ENCODE assay signal across 15 cellular contexts in genomic region chr13:91154954-91155353, GRCh38.
A peak's percentile ranks its signal among the peaks of the same experiment; 100 is the strongest.
DNase-seq lines count a peak whose midpoint lies in the region; ATAC-seq and TF ChIP-seq lines count a peak whose summit lies in the region.
"Had no signal": no experiment of that assay in that cellular context is flagged by ENCODE, and none has a peak within 500 bp of the region (broad histone marks: within the 10 kb centered on the region; RNA-seq: fewer than 3 reads in every experiment).

No MANE protein-coding gene starts in this region.

- no peak overlapping the region for H3K4me2 ChIP-seq in mammary epithelial cell (ENCODE audit: insufficient read depth, low read depth, low read length)

- peaks cover 0 to 3% (median 0%) of the 10 kb centered on the region in 3 donors for H3K27me3 ChIP-seq in skeletal muscle tissue (ENCODE audit: control insufficient read depth in 3 of 3, insufficient read depth in 3 of 3, low read length in 3 of 3)
- H3K27me3 ChIP-seq in mammary epithelial cell (ENCODE audit: insufficient read depth, low read length) = no peaks in the 10 kb centered on the region
- no peaks in the 10 kb centered on the region for H3K27me3 ChIP-seq in foreskin keratinocyte

- no peaks in the 10 kb centered on the region for H3K4me1 ChIP-seq in skeletal muscle tissue (ENCODE audit: control insufficient read depth in 3 of 3, insufficient read depth in 3 of 3, low read length in 3 of 3)
- no peaks in the 10 kb centered on the region for H3K4me1 ChIP-seq in mammary epithelial cell (ENCODE audit: insufficient read depth, low read length)
- H3K4me1 ChIP-seq in foreskin keratinocyte = no peaks in the 10 kb centered on the region

- peak overlapping the region; percentile 2 for H3K27ac ChIP-seq in skeletal muscle tissue (ENCODE audit: low read depth, low read length)
- no peak overlapping the region for H3K27ac ChIP-seq in mammary epithelial cell (ENCODE audit: insufficient read depth, low read depth, low read length)
- no peak overlapping the region for H3K27ac ChIP-seq in foreskin keratinocyte

- H3K4me3 ChIP-seq in skeletal muscle tissue (ENCODE audit: low read length in 3 of 3) = no peak overlapping the region
- H3K4me3 ChIP-seq in mammary epithelial cell (replicated peaks in 1 of 3; ENCODE audit: insufficient read depth in 1 of 3, low read depth in 2 of 3, low read length in 3 of 3) = no peak overlapping the region
- H3K4me3 ChIP-seq: skin epidermis had no signal

- in situ Hi-C loops in mammary epithelial cell (cut with MboI; ENCODE audit: low sequenced_read_pairs in 2 of 2) = no loop called here

- no peak overlapping the region for H3K4me3 Mint-ChIP-seq in WTC11
- H3K4me3 Mint-ChIP-seq: activated T-helper 17 cell treated with anti-CD3 and anti-CD28 coated beads, Interleukin-2, amount 50 U/mL, for 72 hours had no signal

- no peak overlapping the region for H2AFZ ChIP-seq in mammary epithelial cell (ENCODE audit: low read depth, low read length)

- no peaks in the 10 kb centered on the region for H4K20me1 ChIP-seq in mammary epithelial cell (ENCODE audit: insufficient read depth, low read length)

- H3K9me3 Mint-ChIP-seq in WTC11 = no peaks in the 10 kb centered on the region

- TF ChIP-seq CTCF in WTC11 (IDR thresholded peaks at IDR 0.05) (no peak), mammary epithelial cell (conservative IDR thresholded peaks at IDR 0.05 in 1 of 2, IDR thresholded peaks at IDR 0.05 in 1 of 2; ENCODE audit: extremely low read depth in 1 of 2, insufficient read depth in 1 of 2, low read depth in 1 of 2, low read length in 2 of 2) (no peak), foreskin keratinocyte (conservative IDR thresholded peaks at IDR 0.05) (no peak)

- H3K4me1 Mint-ChIP-seq in WTC11 = peaks cover 47% of the 10 kb centered on the region
- H3K4me1 Mint-ChIP-seq: activated T-helper 17 cell treated with anti-CD3 and anti-CD28 coated beads, Interleukin-2, amount 50 U/mL, for 72 hours had no signal

- peak overlapping the region; percentile 66 for H3K27ac Mint-ChIP-seq in WTC11
- H3K27ac Mint-ChIP-seq: activated T-helper 17 cell treated with anti-CD3 and anti-CD28 coated beads, Interleukin-2, amount 50 U/mL, for 72 hours had no signal

- no peaks in the 10 kb centered on the region for H3K36me3 Mint-ChIP-seq in WTC11

- DNase-seq in WTC11 (ENCODE audit: low spot score) = no peak
- DNase-seq in mammary epithelial cell = no peak
- DNase-seq in foreskin keratinocyte = no peak
- DNase-seq: effector CD8-positive, alpha-beta T cell; GF-D8; NCI-H2029; substantia nigra; SW 1271 had no signal

- H3K9ac ChIP-seq in skeletal muscle tissue (ENCODE audit: low read depth in 1 of 3, low read length in 3 of 3) = no peak overlapping the region
- no peak overlapping the region for H3K9ac ChIP-seq in mammary epithelial cell (ENCODE audit: insufficient read depth, low read length)

- WGBS in mammary epithelial cell (ENCODE audit: low coverage, missing lambda C conversion rate) = 71% methylated on average over 3 of the region's 3 CpGs

- CTCF ChIA-PET in WTC11 (lab: Charles Lee) = interaction anchor here (0.9 kb wide), 1 partner anchor 93 kb away, joined by 3 read pairs; no protein-coding TSS in a partner anchor
- CTCF ChIA-PET in mammary epithelial cell (lab: Charles Lee; ENCODE audit: low non-redundant PET) = no interaction called here

- dilution Hi-C loops in mammary epithelial cell (cut with HindIII; ENCODE audit: low sequenced_read_pairs) = no loop called here

- no TSS peak for BruUV-seq in mammary epithelial cell (replicated peaks; lab: Mats Ljungman, UMichigan)

- peak; percentile 34 for ATAC-seq in GM19468 (IDR thresholded peaks at IDR 0.05; ENCODE audit: extremely low read depth, unreplicated experiment)
- ATAC-seq in HG03457 (IDR thresholded peaks at IDR 0.05; ENCODE audit: unreplicated experiment) = peak; percentile 85
- peak; percentile 74 for ATAC-seq in WTC11
- ATAC-seq in foreskin keratinocyte = no peak
- ATAC-seq in HG03196 (IDR thresholded peaks at IDR 0.05; ENCODE audit: unreplicated experiment) = no peak
- ATAC-seq in GM18502 (IDR thresholded peaks at IDR 0.05; ENCODE audit: poor library complexity, unreplicated experiment) = no peak
- ATAC-seq: activated T-helper 17 cell treated with anti-CD3 and anti-CD28 coated beads, Interleukin-2, amount 50 U/mL, for 72 hours had no signal

- H3K27me3 Mint-ChIP-seq in WTC11 (ENCODE audit: low read depth) = no peaks in the 10 kb centered on the region

- H3K9me3 ChIP-seq in skeletal muscle tissue (ENCODE audit: control insufficient read depth in 3 of 3, low read length in 3 of 3) (no peaks in the 10 kb centered on the region), mammary epithelial cell (replicated peaks; ENCODE audit: insufficient read depth, low read length) (no peaks in the 10 kb centered on the region)

- POLR2A ChIA-PET in WTC11 (lab: Charles Lee) = no interaction called here

- intact Hi-C loops in mammary epithelial cell (cut with micrococcal nuclease) = no loop called here

- H3K36me3 ChIP-seq in skeletal muscle tissue (ENCODE audit: control insufficient read depth in 3 of 3, insufficient read depth in 3 of 3, low read length in 3 of 3) (no peaks in the 10 kb centered on the region), mammary epithelial cell (ENCODE audit: insufficient read depth, low read length) (no peaks in the 10 kb centered on the region)

- H3K79me2 ChIP-seq in mammary epithelial cell (ENCODE audit: insufficient read depth, low read length) = no peaks in the 10 kb centered on the region

TF ChIP-seq in WTC11, 78 proteins besides CTCF, POLR2A, EP300 and RAD21:
- no peak for TF ChIP-seq ZNF425 (CRISPR knock-in tag; conservative IDR thresholded peaks at IDR 0.05)

Comparison
In these comparisons a context has a peak if more than half of its experiments do, and no peak if none do; other contexts are left out.
1. ATAC-seq: peak in GM19468 (single experiment), HG03457 (single experiment) and WTC11 (single experiment); none in foreskin keratinocyte (single experiment), HG03196 (single experiment) and GM18502 (single experiment).